4 cellular contexts compared by ENCODE assay signal in the genomic region with DNA sequence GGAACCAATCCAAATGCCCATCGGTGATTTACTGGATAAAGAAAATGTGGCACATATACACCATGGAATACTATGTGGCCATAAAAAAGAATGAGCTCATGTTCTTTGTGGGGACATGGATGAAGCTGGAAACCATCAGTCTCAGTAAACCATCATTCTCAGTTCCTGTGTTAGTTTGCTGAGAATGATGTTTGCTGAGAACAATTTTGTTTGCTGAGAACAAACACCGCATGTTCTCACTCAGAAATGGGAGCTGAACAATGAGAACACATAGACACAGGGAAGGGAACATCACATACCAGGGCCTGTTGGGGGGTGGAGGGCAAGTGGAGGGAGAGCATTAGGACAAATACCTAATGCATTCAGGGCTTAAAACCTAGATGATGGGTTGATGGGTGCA.
A peak's percentile ranks its signal among the peaks of the same experiment; 100 is the strongest.
DNase-seq lines count a peak whose midpoint lies in the region; ATAC-seq, FAIRE-seq and TF ChIP-seq lines count a peak whose summit lies in the region.
"Not testable (repeated sequence)": the region's sequence is repeated elsewhere in the genome, so short reads cannot be mapped to it uniquely, and the experiment has no call there.

No MANE protein-coding gene starts in this region.

- CTCF ChIA-PET in HepG2 (lab: Yijun Ruan, JAX; ENCODE audit: low intra/inter-chr PET ratio, low total read pairs) = not testable (repeated sequence)

- DNase-seq in DMS53 (lab: John Stamatoyannopoulos, UW) = peak; percentile 68
- DNase-seq in LNCaP clone FGC (ENCODE audit: low read depth) = peak; percentile 52
- peak; percentile 13 for DNase-seq in SHP77 treated with DMSO at 0.1 percent for 48 hours (lab: John Stamatoyannopoulos, UW)
- DNase-seq in HepG2 (ENCODE audit: low spot score) = peak; percentile 16

- H3K4me3 ChIP-seq in LNCaP clone FGC (ENCODE audit: low read depth, low read length); HepG2 (replicated peaks in 1 of 3; ENCODE audit: insufficient read depth in 1 of 3, low read depth in 2 of 3, low read length in 3 of 3): not testable (repeated sequence)

- ATAC-seq in HepG2 = not testable (repeated sequence)

- H3K79me2 ChIP-seq in HepG2 (ENCODE audit: insufficient read depth, low read length) = not testable (repeated sequence)

- not testable (repeated sequence) for H3K9ac ChIP-seq in HepG2 (ENCODE audit: insufficient read depth, low read depth, low read length)

- H2AFZ ChIP-seq in HepG2 (ENCODE audit: low read length) = not testable (repeated sequence)

- not testable (repeated sequence) for TF ChIP-seq POLR2A in HepG2 (IDR thresholded peaks at IDR 0.05; ENCODE audit: insufficient read depth in 1 of 2, low read depth in 2 of 2, low read length in 2 of 2)

- not testable (repeated sequence) for H3K27ac ChIP-seq in HepG2 (ENCODE audit: extremely low read length, insufficient read depth, low read length)

- not testable (repeated sequence) for H3K4me2 ChIP-seq in HepG2 (ENCODE audit: low read depth, low read length)

- peak; percentile 43 for FAIRE-seq in HepG2 (lab: Jason Lieb, UNC)

- H3K9me3 ChIP-seq in HepG2 (ENCODE audit: low read length) = not testable (repeated sequence)

- not testable (repeated sequence) for TF ChIP-seq RAD21 in HepG2 (CRISPR knock-in tag; IDR thresholded peaks at IDR 0.05)

- not testable (repeated sequence) for H3K27me3 ChIP-seq in HepG2 (ENCODE audit: control insufficient read depth in 1 of 2, insufficient read depth in 2 of 2, low read length in 2 of 2)

- H4K20me1 ChIP-seq in HepG2 (ENCODE audit: insufficient read depth, low read length) = not testable (repeated sequence)

- not testable (repeated sequence) for TF ChIP-seq CTCF in LNCaP clone FGC (IDR thresholded peaks at IDR 0.05; ENCODE audit: control insufficient read depth, extremely low read depth, insufficient read depth); HepG2 (CRISPR knock-in tag; IDR thresholded peaks at IDR 0.05)

- intact Hi-C loops in HepG2 (cut with micrococcal nuclease; ENCODE audit: unreplicated experiment) = not testable (repeated sequence)

- H3K4me1 ChIP-seq in HepG2 (ENCODE audit: insufficient read depth, low read length) = not testable (repeated sequence)

- POLR2A ChIA-PET in HepG2 (lab: Yijun Ruan, JAX) = not testable (repeated sequence)

- 0% methylated on average over 2 of the region's 2 CpGs for WGBS in HepG2 (ENCODE audit: low lambda C conversion rate)

- TF ChIP-seq EP300 in HepG2 (IDR thresholded peaks at IDR 0.05; ENCODE audit: low read depth in 2 of 2, low read length in 2 of 2); HepG2 (CRISPR knock-in tag; IDR thresholded peaks at IDR 0.05; ENCODE audit: borderline replicate concordance): not testable (repeated sequence)

- H3K36me3 ChIP-seq in HepG2 (replicated peaks in 1 of 2; ENCODE audit: control insufficient read depth in 1 of 2, insufficient read depth in 2 of 2, low read length in 2 of 2) = not testable (repeated sequence)

- in situ Hi-C loops in HepG2 (cut with HindIII; ENCODE audit: extremely low pct_ligation_motif_present, low pct_unique_long_range_greater_than_20kb) = not testable (repeated sequence)

- not testable (repeated sequence) for BruUV-seq in HepG2 (replicated peaks; lab: Mats Ljungman, UMichigan)

Comparison
In these comparisons a context has a peak if more than half of its experiments do, and no peak if none do; other contexts are left out.
1. DNase-seq: peak in every context shown above with its lines; median percentile 68 in DMS53; 52 in LNCaP clone FGC; 16 in HepG2; 13 in SHP77 treated with DMSO at 0.1 percent for 48 hours.